23 cellular contexts compared by ENCODE assay signal in genomic region chr11:30860970-30861369, GRCh38.
"Had no signal": no experiment of that assay in that cellular context is flagged by ENCODE, and none has a peak within 500 bp of the region (broad histone marks: within the 10 kb centered on the region; RNA-seq: fewer than 3 reads in every experiment).

No MANE protein-coding gene starts in this region.

- H3K27ac Mint-ChIP-seq: activated CD8-positive, alpha-beta T cell treated with anti-CD3 and anti-CD28 coated beads for 36 hours; activated naive CD8-positive, alpha-beta T cell; effector memory CD8-positive, alpha-beta T cell; naive B cell; T-helper 17 cell had no signal

- ATAC-seq: activated CD8-positive, alpha-beta T cell treated with anti-CD3 and anti-CD28 coated beads for 36 hours; effector memory CD8-positive, alpha-beta T cell; gastrocnemius medialis; left ventricle myocardium superior; right cardiac atrium; T-helper 17 cell had no signal

- H3K36me3 Mint-ChIP-seq: activated naive CD8-positive, alpha-beta T cell; naive B cell had no signal

- H3K4me3 ChIP-seq: gastrocnemius medialis, spleen, tibial nerve, uterus had no signal

- DNase-seq: activated CD4-positive, alpha-beta T cell treated with anti-CD3 and anti-CD28 coated beads, Interleukin-2, amount 50 U/mL, for 1 hour; activated CD4-positive, CD25-positive, alpha-beta regulatory T cell treated with anti-CD3 and anti-CD28 coated beads, Interleukin-2, amount 50 U/mL, for 72 hours; activated CD8-positive, alpha-beta T cell treated with anti-CD3 and anti-CD28 coated beads for 36 hours; activated naive CD4-positive, alpha-beta T cell; activated T-cell treated with anti-CD3 and anti-CD28 coated beads, Interleukin-2, amount 50 U/mL, for 48 hours; cortex of kidney; effector memory CD8-positive, alpha-beta T cell; erythroblast; gastrocnemius medialis; glutamatergic neuron; islet precursor cell; left ventricle myocardium superior; mammary epithelial cell; naive B cell; right cardiac atrium; spleen; stimulated activated naive CD4-positive, alpha-beta T cell; T-helper 17 cell; T1000; uterus; WERI-Rb-1 had no signal

- H3K27ac ChIP-seq: gastrocnemius medialis, spleen, tibial nerve, uterus, WERI-Rb-1 had no signal

- H3K4me1 ChIP-seq: gastrocnemius medialis, spleen, uterus had no signal

- H3K4me3 Mint-ChIP-seq: activated CD8-positive, alpha-beta T cell treated with anti-CD3 and anti-CD28 coated beads for 36 hours; activated naive CD8-positive, alpha-beta T cell; effector memory CD8-positive, alpha-beta T cell; naive B cell; T-helper 17 cell had no signal

- H3K27me3 Mint-ChIP-seq: activated CD8-positive, alpha-beta T cell treated with anti-CD3 and anti-CD28 coated beads for 36 hours; effector memory CD8-positive, alpha-beta T cell; T-helper 17 cell had no signal

- H3K36me3 ChIP-seq: gastrocnemius medialis, spleen, tibial nerve, uterus, WERI-Rb-1 had no signal

- H3K4me1 Mint-ChIP-seq: naive B cell, T-helper 17 cell had no signal

- H3K9me3 Mint-ChIP-seq: activated CD8-positive, alpha-beta T cell treated with anti-CD3 and anti-CD28 coated beads for 36 hours had no signal

- H3K9me3 ChIP-seq: gastrocnemius medialis, spleen, tibial nerve, uterus had no signal

- H3K27me3 ChIP-seq: gastrocnemius medialis, spleen, tibial nerve, uterus had no signal
